ENCODE assay signal across 17 cellular contexts in genomic region chr1:81950845-81951244, GRCh38.
DNase-seq lines count a peak whose midpoint lies in the region; ATAC-seq and TF ChIP-seq lines count a peak whose summit lies in the region.
"Had no signal": no experiment of that assay in that cellular context is flagged by ENCODE, and none has a peak within 500 bp of the region (broad histone marks: within the 10 kb centered on the region; RNA-seq: fewer than 3 reads in every experiment).

No MANE protein-coding gene starts in this region.

- no peaks in the 10 kb centered on the region for H3K9me2 ChIP-seq in Loucy (replicated peaks; ENCODE audit: low read depth, low read length)

- TF ChIP-seq CTCF in Loucy (conservative IDR thresholded peaks at IDR 0.05; ENCODE audit: low read length) (no peak), neural progenitor cell (IDR thresholded peaks at IDR 0.05) (no peak), Calu3 (IDR thresholded peaks at IDR 0.05; ENCODE audit: unreplicated experiment) (no peak)

- H3K9me3 Mint-ChIP-seq in neural progenitor cell (no peaks in the 10 kb centered on the region), Calu3 (ENCODE audit: low read depth, unreplicated experiment) (no peaks in the 10 kb centered on the region)

- BruUV-seq in Calu3 (replicated peaks; lab: Mats Ljungman, UMichigan) = no TSS peak

- peaks cover 29% of the 10 kb centered on the region for H3K4me1 Mint-ChIP-seq in neural progenitor cell
- H3K4me1 Mint-ChIP-seq in Calu3 (ENCODE audit: low read depth, unreplicated experiment) = no peaks in the 10 kb centered on the region

- H3K36me3 Mint-ChIP-seq in neural progenitor cell (peaks cover 45% of the 10 kb centered on the region), Calu3 (ENCODE audit: insufficient read depth, unreplicated experiment) (peaks cover 8% of the 10 kb centered on the region)

- no peak overlapping the region for H3K4me3 Mint-ChIP-seq in neural progenitor cell
- no peak overlapping the region for H3K4me3 Mint-ChIP-seq in Calu3 (ENCODE audit: low read depth, unreplicated experiment)

- H3K27me3 Mint-ChIP-seq in neural progenitor cell (ENCODE audit: insufficient read depth, low read depth) (no peaks in the 10 kb centered on the region), Calu3 (ENCODE audit: unreplicated experiment) (no peaks in the 10 kb centered on the region)

- peak overlapping the region; percentile 57 for H3K4me2 ChIP-seq in Loucy (ENCODE audit: low read depth, low read length, poor library complexity, severe bottlenecking)
- no peak overlapping the region for H3K4me2 ChIP-seq in neural progenitor cell

- no peaks in the 10 kb centered on the region for H3K9me3 ChIP-seq in Loucy (ENCODE audit: insufficient read depth, low read depth, low read length)
- no peaks in the 10 kb centered on the region for H3K9me3 ChIP-seq in neural progenitor cell (ENCODE audit: low read depth)

- CTCF ChIA-PET in Calu3 (lab: Charles Lee) = no interaction called here

- H3K4me3 ChIP-seq in Loucy (ENCODE audit: low read length, poor library complexity, severe bottlenecking) (no peak overlapping the region), neural progenitor cell (no peak overlapping the region)
- H3K4me3 ChIP-seq: SK-N-MC had no signal

- intact Hi-C loops in Calu3 (cut with micrococcal nuclease; ENCODE audit: unreplicated experiment) = no loop called here

- no peaks in the 10 kb centered on the region for H4K20me1 ChIP-seq in Loucy (ENCODE audit: insufficient read depth, low read length, poor library complexity, severe bottlenecking)
- peaks cover 70% of the 10 kb centered on the region for H4K20me1 ChIP-seq in neural progenitor cell (ENCODE audit: low read depth)

- H3K27ac ChIP-seq in neural progenitor cell = peak overlapping the region; percentile 65
- H3K27ac ChIP-seq: C4-2B, SK-N-MC had no signal

- H3K27ac Mint-ChIP-seq in neural progenitor cell = no peak overlapping the region
- H3K27ac Mint-ChIP-seq in Calu3 (ENCODE audit: unreplicated experiment) = no peak overlapping the region

- H2AFZ ChIP-seq in Loucy (ENCODE audit: low read length) (no peak overlapping the region), neural progenitor cell (replicated peaks) (no peak overlapping the region)

- H3K4me1 ChIP-seq in Loucy (ENCODE audit: insufficient read depth, low read length, poor library complexity, severe bottlenecking) = peaks cover 23% of the 10 kb centered on the region
- H3K4me1 ChIP-seq in neural progenitor cell = peaks cover 36% of the 10 kb centered on the region

- no peak for ATAC-seq in GM18907 (IDR thresholded peaks at IDR 0.05; ENCODE audit: unreplicated experiment)

- no peak overlapping the region for H3K9ac ChIP-seq in Loucy (ENCODE audit: low read depth, low read length, poor library complexity, severe bottlenecking)
- no peak overlapping the region for H3K9ac ChIP-seq in neural progenitor cell

- H3K27me3 ChIP-seq in Loucy (ENCODE audit: insufficient read depth, low read length, poor library complexity, severe bottlenecking) = no peaks in the 10 kb centered on the region
- no peaks in the 10 kb centered on the region for H3K27me3 ChIP-seq in neural progenitor cell

- DNase-seq in AG20443 (ENCODE audit: low spot score) (peak; percentile 33), fibroblast of gingiva (ENCODE audit: low read depth) (peak; percentile 18), neural progenitor cell (ENCODE audit: low spot score) (no peak), NCI-H1436 (lab: John Stamatoyannopoulos, UW) (no peak), Calu3 (no peak)
- no peak for DNase-seq in central memory CD4-positive, alpha-beta T cell
- DNase-seq: AML-193, DMS79, HCEC 1CT, NCI-H1105 treated with DMSO at 0.1 percent for 48 hours, NCI-H1930, NCI-H446 treated with DMSO at 0.1 percent for 48 hours, Right ventricle myocardium superior had no signal

- H3K79me2 ChIP-seq in Loucy (ENCODE audit: insufficient read depth, low read length) = no peaks in the 10 kb centered on the region
- H3K79me2 ChIP-seq in neural progenitor cell (ENCODE audit: low read depth) = peaks cover 100% of the 10 kb centered on the region

- H3F3A ChIP-seq in Loucy (ENCODE audit: low read depth) (no peaks in the 10 kb centered on the region), neural progenitor cell (ENCODE audit: low read depth) (peaks cover 32% of the 10 kb centered on the region)

- H3K36me3 ChIP-seq in Loucy (ENCODE audit: insufficient read depth, low read length) = no peaks in the 10 kb centered on the region
- H3K36me3 ChIP-seq in neural progenitor cell = peaks cover 54% of the 10 kb centered on the region

Comparison
In these comparisons a context has a peak if more than half of its experiments do, and no peak if none do; other contexts are left out.
1. DNase-seq: peak in AG20443 (single experiment) and fibroblast of gingiva (single experiment); none in neural progenitor cell (single experiment), NCI-H1436 (single experiment), central memory CD4-positive, alpha-beta T cell (single experiment) and Calu3 (single experiment).